In the genomic region with DNA sequence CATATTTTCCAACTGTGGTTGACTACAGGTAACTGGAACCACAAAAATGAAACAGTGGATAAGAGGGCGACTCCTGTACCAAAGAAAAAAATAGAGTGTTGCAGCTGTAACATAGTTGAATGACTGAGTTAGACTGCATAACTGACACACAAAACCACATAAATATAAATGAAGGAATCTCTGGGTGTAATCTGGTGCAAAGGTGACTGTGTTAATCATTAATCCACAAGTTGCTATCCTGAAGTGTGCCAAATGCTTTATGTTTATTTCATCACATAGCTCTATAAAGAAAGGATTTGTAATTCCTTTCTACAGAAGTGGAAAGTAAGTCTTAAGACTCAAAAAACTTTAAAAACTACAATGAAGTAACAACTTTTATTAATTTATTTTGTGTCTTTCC, we compare ENCODE assay signal across 1 cellular context.
TF ChIP-seq lines count a peak whose summit lies in the region.

No MANE protein-coding gene starts in this region.

TF ChIP-seq in HCT116, 20 proteins besides CTCF, POLR2A, EP300 and RAD21 (continued from another document):
- TF ChIP-seq EGR1 (IDR thresholded peaks at IDR 0.05; ENCODE audit: low read depth) (no peak), SRF (IDR thresholded peaks at IDR 0.05; ENCODE audit: low read depth) (no peak), CEBPB (IDR thresholded peaks at IDR 0.05; ENCODE audit: low read depth) (no peak)
TF ChIP-seq in HCT116: peak in this region for 0.
